Comparison of ENCODE assay signal across 19 cellular contexts in genomic region chr14:68427550-68427890, GRCh38.
"Had no signal": no experiment of that assay in that cellular context is flagged by ENCODE, and none has a peak within 500 bp of the region (broad histone marks: within the 10 kb centered on the region; RNA-seq: fewer than 3 reads in every experiment).

No MANE protein-coding gene starts in this region.

- H3K27me3 ChIP-seq: adrenal gland had no signal

- H3K27me3 Mint-ChIP-seq: activated naive CD8-positive, alpha-beta T cell treated with anti-CD3 and anti-CD28 coated beads, Interleukin-2, amount 10 ng/mL, durations not matched to agents 7 days and 5 days had no signal

- DNase-seq: activated CD4-positive, alpha-beta T cell treated with anti-CD3 and anti-CD28 coated beads, Interleukin-2, amount 50 U/mL, for 4 hours; activated CD4-positive, CD25-positive, alpha-beta regulatory T cell treated with anti-CD3 and anti-CD28 coated beads, Interleukin-2, amount 50 U/mL, for 72 hours; activated CD8-positive, alpha-beta memory T cell treated with anti-CD3 and anti-CD28 coated beads, Interleukin-2, amount 50 U/mL, for 48 hours; activated CD8-positive, alpha-beta T cell treated with anti-CD3 and anti-CD28 coated beads, Interleukin-2, amount 10 ng/mL, durations not matched to agents 7 days and 5 days; activated naive CD4-positive, alpha-beta T cell treated with anti-CD3 and anti-CD28 coated beads, Interleukin-2, amount 50 U/mL, for 16 hours; activated naive CD8-positive, alpha-beta T cell treated with anti-CD3 and anti-CD28 coated beads, Interleukin-2, amount 10 ng/mL, durations not matched to agents 7 days and 5 days; activated T-cell treated with anti-CD3 and anti-CD28 coated beads, Interleukin-2, amount 50 U/mL, for 1 hour; adrenal gland; anterior cingulate cortex; NCI-H1048; NCI-H146; NCI-H187 treated with DMSO at 0.1 percent for 48 hours; NCI-H2081 treated with DMSO at 0.1 percent for 48 hours; NCI-H446; NCI-H524; SIG-M5; SW 1271 had no signal

- H3K27ac ChIP-seq: adrenal gland had no signal

- H3K4me1 Mint-ChIP-seq: activated naive CD8-positive, alpha-beta T cell treated with anti-CD3 and anti-CD28 coated beads, Interleukin-2, amount 10 ng/mL, durations not matched to agents 7 days and 5 days had no signal

- H3K27ac Mint-ChIP-seq: activated CD8-positive, alpha-beta T cell treated with anti-CD3 and anti-CD28 coated beads, Interleukin-2, amount 10 ng/mL, durations not matched to agents 7 days and 5 days; activated naive CD8-positive, alpha-beta T cell treated with anti-CD3 and anti-CD28 coated beads, Interleukin-2, amount 10 ng/mL, durations not matched to agents 7 days and 5 days; T-helper 1 cell treated with Interleukin-12 subunit alpha and Interleukin-12 subunit beta and Interleukin-4 antibody, amounts not matched to agents 30 μg/mL and 1 μg/mL, for 36 hours; WTC11 had no signal

- H3K9me3 ChIP-seq: adrenal gland had no signal

- H3K36me3 ChIP-seq: adrenal gland had no signal

- ATAC-seq: activated CD8-positive, alpha-beta T cell treated with anti-CD3 and anti-CD28 coated beads, Interleukin-2, amount 10 ng/mL, durations not matched to agents 7 days and 5 days; WTC11 had no signal

- H3K4me3 Mint-ChIP-seq: activated CD8-positive, alpha-beta T cell treated with anti-CD3 and anti-CD28 coated beads, Interleukin-2, amount 10 ng/mL, durations not matched to agents 7 days and 5 days; activated naive CD8-positive, alpha-beta T cell treated with anti-CD3 and anti-CD28 coated beads, Interleukin-2, amount 10 ng/mL, durations not matched to agents 7 days and 5 days; T-helper 1 cell treated with Interleukin-12 subunit alpha and Interleukin-12 subunit beta and Interleukin-4 antibody, amounts not matched to agents 30 μg/mL and 1 μg/mL, for 36 hours; WTC11 had no signal

- H3K4me3 ChIP-seq: adrenal gland had no signal

- H3K4me1 ChIP-seq: adrenal gland had no signal
